In the genomic region with DNA sequence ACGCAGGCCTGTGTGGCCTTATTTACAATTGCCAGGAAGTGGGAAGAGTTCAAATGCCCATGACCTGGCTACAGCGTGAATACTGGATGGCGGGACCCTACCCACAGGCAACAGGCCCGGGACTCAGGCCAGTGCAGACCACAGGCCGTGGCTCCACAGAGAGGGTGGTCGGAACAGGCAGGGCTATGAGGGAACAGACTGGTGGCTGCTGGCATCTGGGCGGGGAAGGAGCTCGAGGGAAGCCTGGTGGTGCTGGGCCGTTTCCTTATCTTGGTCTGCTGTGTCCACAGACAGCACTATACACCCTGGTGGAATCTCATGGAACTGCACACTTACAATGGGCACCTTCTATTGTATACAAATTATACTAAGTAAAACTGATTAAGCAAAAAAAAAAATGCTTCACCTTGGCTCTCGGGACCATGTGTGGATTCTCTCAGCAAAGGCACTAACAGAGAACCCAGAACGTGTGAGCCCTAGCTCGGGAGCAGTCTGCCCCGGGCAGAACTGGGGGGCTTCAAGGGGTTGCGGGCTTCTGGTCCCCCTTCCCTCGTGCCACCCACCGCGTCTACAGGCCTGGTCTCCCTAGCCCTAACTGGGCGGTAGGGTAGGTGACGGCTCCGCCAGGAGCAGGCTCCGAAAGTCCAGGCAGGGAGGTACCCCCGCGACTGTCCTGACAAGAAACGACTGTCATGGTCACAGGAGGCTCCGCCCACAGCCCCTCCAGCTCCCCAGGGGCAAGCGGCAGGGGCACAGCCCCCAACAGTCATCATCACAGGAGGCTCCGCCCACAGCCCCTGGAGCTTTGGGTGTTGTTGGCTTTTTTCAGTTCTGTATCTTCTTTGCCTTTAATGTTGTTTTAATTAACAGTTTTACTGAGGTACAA, we compare ENCODE assay signal across 8 cellular contexts. TPM values are rescaled to one million over a fixed set of nuclear protein-coding genes. Genes with fewer than 3 reads are reported as not detected.
A peak's percentile ranks its signal among the peaks of the same experiment; 100 is the strongest.
DNase-seq lines count a peak whose midpoint lies in the region; ATAC-seq and TF ChIP-seq lines count a peak whose summit lies in the region.

No MANE protein-coding gene starts in this region.

- H3K9ac ChIP-seq in OCI-LY1 (ENCODE audit: low read length): no peak overlapping the region

- TF ChIP-seq CTCF in GM20000 (IDR thresholded peaks at IDR 0.05; ENCODE audit: extremely low read depth, missing control alignments) (no peak), OCI-LY1 (IDR thresholded peaks at IDR 0.05; ENCODE audit: low read length) (peak; percentile 54), breast epithelium (IDR thresholded peaks at IDR 0.05) (peak; percentile 37 to 81 (median 49)), suprapubic skin (IDR thresholded peaks at IDR 0.05) (peak; percentile 39 to 71)

- H3K9me3 ChIP-seq in OCI-LY1 (ENCODE audit: low read length) (no peaks in the 10 kb centered on the region), breast epithelium (no peaks in the 10 kb centered on the region), suprapubic skin (no peaks in the 10 kb centered on the region)

- no peaks in the 10 kb centered on the region for H3K9me2 ChIP-seq in OCI-LY1 (ENCODE audit: low read depth, low read length)

- H3F3A ChIP-seq in OCI-LY1 (ENCODE audit: insufficient read depth, low read length): no peaks in the 10 kb centered on the region

- no peaks in the 10 kb centered on the region for H3K27me3 ChIP-seq in OCI-LY1 (ENCODE audit: insufficient read depth, low read length)
- no peaks in the 10 kb centered on the region for H3K27me3 ChIP-seq in breast epithelium
- no peaks in the 10 kb centered on the region for H3K27me3 ChIP-seq in suprapubic skin

- WGBS in suprapubic skin: 82% methylated on average over 26 of the region's 27 CpGs

- intact Hi-C loops in breast epithelium (cut with DNase I; ENCODE audit: low total_unique reads): no loop called here

- H3K4me1 ChIP-seq in OCI-LY1 (ENCODE audit: insufficient read depth, low read length, severe bottlenecking) (peaks cover 6% of the 10 kb centered on the region), breast epithelium (no peaks in the 10 kb centered on the region), suprapubic skin (no peaks in the 10 kb centered on the region)

- H3K36me3 ChIP-seq in OCI-LY1 (ENCODE audit: insufficient read depth, low read length): peaks cover 3% of the 10 kb centered on the region; the same call in 1 of the 2 replicates
- H3K36me3 ChIP-seq in breast epithelium: no peaks in the 10 kb centered on the region
- peaks cover 23% of the 10 kb centered on the region for H3K36me3 ChIP-seq in suprapubic skin

- H4K20me1 ChIP-seq in OCI-LY1 (ENCODE audit: insufficient read depth, low read length): no peaks in the 10 kb centered on the region

- H3K4me3 ChIP-seq in OCI-LY1 (ENCODE audit: low read depth, low read length, poor library complexity, severe bottlenecking): no peak overlapping the region
- no peak overlapping the region for H3K4me3 ChIP-seq in breast epithelium
- no peak overlapping the region for H3K4me3 ChIP-seq in suprapubic skin

- TF ChIP-seq EP300 in suprapubic skin (IDR thresholded peaks at IDR 0.05): no peak

- H3K4me2 ChIP-seq in OCI-LY1 (ENCODE audit: low read length): no peak overlapping the region

- H3K79me2 ChIP-seq in OCI-LY1 (ENCODE audit: insufficient read depth, low read length): no peaks in the 10 kb centered on the region

- H3K27ac ChIP-seq in OCI-LY1 (ENCODE audit: low read depth, low read length, poor library complexity, severe bottlenecking) (no peak overlapping the region), breast epithelium (peak overlapping the region; percentile 41 to 50), suprapubic skin (no peak overlapping the region)

- H2AFZ ChIP-seq in OCI-LY1 (ENCODE audit: low read length): no peak overlapping the region

- peak; percentile 66 for DNase-seq in COLO829 (ENCODE audit: low spot score)
- DNase-seq in GM20000 (ENCODE audit: low spot score): peak; percentile 74
- DNase-seq in breast epithelium (ENCODE audit: low spot score in 2 of 2): peak in 1 of 2 donors; percentile 56
- peak; percentile 63 for DNase-seq in kidney glomerular epithelial cell (lab: John Stamatoyannopoulos, UW)
- no peak for DNase-seq in suprapubic skin (ENCODE audit: low spot score in 2 of 2)
- DNase-seq in activated effector memory CD4-positive, alpha-beta T cell treated with anti-CD3 and anti-CD28 coated beads, Interleukin-2, amount 50 U/mL, for 16 hours: no peak

- ATAC-seq in GM18505 (IDR thresholded peaks at IDR 0.05; ENCODE audit: unreplicated experiment): no peak

- TF ChIP-seq POLR2A in breast epithelium (IDR thresholded peaks at IDR 0.05) (no peak), suprapubic skin (IDR thresholded peaks at IDR 0.05) (no peak), GM18505 (IDR thresholded peaks at IDR 0.05; ENCODE audit: borderline replicate concordance, extremely low read depth, insufficient read depth, insufficient read length) (no peak)

RNA-seq across cellular contexts. Expression of gene CEP131, which starts 21.8 kb away (rescaled TPM):
- total RNA-seq in breast epithelium: 10 to 100 TPM in 1 of 3 donors, 1 to 10 TPM in 2; 6.9 to 12.8 (median 9.7) TPM
- 1 to 10 TPM; 4.2 to 9.5 (median 8.0) TPM for total RNA-seq in suprapubic skin

RNA-seq across cellular contexts. Expression of gene AATK, which starts 34.9 kb away (rescaled TPM):
- total RNA-seq in breast epithelium (under 1 TPM; under 0.01 to 0.98 (median 0.73) TPM), suprapubic skin (1 to 10 TPM in 2 of 4 donors, under 1 TPM in 2; 0.64 to 2.8 (median 1.1) TPM)

RNA-seq across cellular contexts. Expression of gene PVALEF, which starts 35.6 kb away (rescaled TPM):
- not detected for total RNA-seq in breast epithelium
- not detected for total RNA-seq in suprapubic skin

RNA-seq across cellular contexts. Expression of gene TEPSIN, which starts 37.9 kb away (rescaled TPM):
- total RNA-seq in breast epithelium (10 to 100 TPM; 33.9 to 54.3 (median 36.4) TPM), suprapubic skin (10 to 100 TPM; 43.0 to 94.5 (median 55.3) TPM)

RNA-seq across cellular contexts. Expression of gene NDUFAF8, which starts 38.2 kb away (rescaled TPM):
- total RNA-seq in breast epithelium: 10 to 100 TPM; 34.2 to 39.7 (median 35.2) TPM
- total RNA-seq in suprapubic skin: 10 to 100 TPM; 17.8 to 39.4 (median 25.9) TPM

Comparison
In these comparisons a context has a peak if more than half of its experiments do, and no peak if none do; other contexts are left out.
1. DNase-seq: peak in COLO829 (single experiment), GM20000 (single experiment) and kidney glomerular epithelial cell (single experiment); none in suprapubic skin (0 of 2) and activated effector memory CD4-positive, alpha-beta T cell treated with anti-CD3 and anti-CD28 coated beads, Interleukin-2, amount 50 U/mL, for 16 hours (single experiment).
2. H3K27ac ChIP-seq: peak in breast epithelium (2 of 2); none in OCI-LY1 (single experiment) and suprapubic skin (single experiment).